ENCODE assay signal across 9 cellular contexts in genomic region chr20:16775961-16776360, GRCh38. TPM values are rescaled to one million over a fixed set of nuclear protein-coding genes. Genes with fewer than 3 reads are reported as not detected.
"Had no signal": no experiment of that assay in that cellular context is flagged by ENCODE, and none has a peak within 500 bp of the region (broad histone marks: within the 10 kb centered on the region; RNA-seq: fewer than 3 reads in every experiment).

No MANE protein-coding gene starts in this region.

- ATAC-seq: GM12878 had no signal

- DNase-seq: GDM1, GF-D8 had no signal

- FAIRE-seq: G401.6, GM12878, GM12891, GM12892, GM18507, GM19239 had no signal

- H3K4me3 ChIP-seq: GM12878 had no signal

RNA-seq across cellular contexts. Expression of gene OTOR, which starts 27.8 kb away (rescaled TPM):
- total RNA-seq: G401, GM12878 had no signal
- polyA plus RNA-seq: GM12878 had no signal
